Comparison of ENCODE assay signal across 12 cellular contexts in genomic region chr15:64865126-64865997, GRCh38. TPM values are rescaled to one million over a fixed set of nuclear protein-coding genes. Genes with fewer than 3 reads are reported as not detected.
DNase-seq lines count a peak whose midpoint lies in the region; ATAC-seq and TF ChIP-seq lines count a peak whose summit lies in the region.
"Had no signal": no experiment of that assay in that cellular context is flagged by ENCODE, and none has a peak within 500 bp of the region (broad histone marks: within the 10 kb centered on the region; RNA-seq: fewer than 3 reads in every experiment).

No MANE protein-coding gene starts in this region.

- no peak for TF ChIP-seq EP300 in esophagus muscularis mucosa (IDR thresholded peaks at IDR 0.05)

- no peak for TF ChIP-seq CTCF in esophagus muscularis mucosa (IDR thresholded peaks at IDR 0.05)

- DNase-seq in esophagus muscularis mucosa (ENCODE audit: extremely low spot score) (no peak), H7 (no peak), NCI-H748 (lab: John Stamatoyannopoulos, UW; ENCODE audit: unreplicated experiment) (no peak)
- DNase-seq in stimulated activated naive B cell treated with anti-CD40 and anti-IgM and Interleukin-4, amounts not matched to agents 10 μg/mL and 1 μg/mL and 100 μg/mL, for 72 hours: peak; percentile 39
- no peak for DNase-seq in activated T-cell treated with anti-CD3 and anti-CD28 coated beads, Interleukin-2, amount 50 U/mL, for 4 hours
- DNase-seq: activated CD8-positive, alpha-beta memory T cell treated with anti-CD3 and anti-CD28 coated beads for 24 hours; NCI-H524 treated with DMSO at 0.1 percent for 48 hours; nephron progenitor cell had no signal

- H3K27me3 Mint-ChIP-seq in stimulated activated naive B cell treated with anti-CD40 and anti-IgM and Interleukin-4, amounts not matched to agents 10 μg/mL and 1 μg/mL and 100 μg/mL, for 72 hours: no peaks in the 10 kb centered on the region
- H3K27me3 Mint-ChIP-seq in activated T-cell treated with anti-CD3 and anti-CD28 coated beads, Interleukin-2, amount 50 U/mL, for 4 hours (ENCODE audit: low read depth): no peaks in the 10 kb centered on the region
- H3K27me3 Mint-ChIP-seq: stimulated activated naive CD8-positive, alpha-beta T cell treated with anti-CD3 and anti-CD28 coated beads, Interleukin-15, Interleukin-2, amounts not matched to agents 100 ng/mL and 50 ng/mL, for 24 hours had no signal

- H3K36me3 ChIP-seq in HUES64 (ENCODE audit: insufficient read depth, low read length): peaks cover 39% of the 10 kb centered on the region
- H3K36me3 ChIP-seq in esophagus muscularis mucosa: peaks cover 17 to 79% (median 65%) of the 10 kb centered on the region in 4 donors
- H3K36me3 ChIP-seq in H7 (replicated peaks; ENCODE audit: control insufficient read depth, insufficient read depth, low read length): peaks cover 20% of the 10 kb centered on the region

- peaks cover 49 to 67% of the 10 kb centered on the region in 2 donors for H3K36me3 Mint-ChIP-seq in stimulated activated naive B cell treated with anti-CD40 and anti-IgM and Interleukin-4, amounts not matched to agents 10 μg/mL and 1 μg/mL and 100 μg/mL, for 72 hours
- peaks cover 17% of the 10 kb centered on the region for H3K36me3 Mint-ChIP-seq in activated T-cell treated with anti-CD3 and anti-CD28 coated beads, Interleukin-2, amount 50 U/mL, for 4 hours (ENCODE audit: insufficient read depth)

- peak overlapping the region in 1 of 2 donors; percentile 25 for H3K4me3 Mint-ChIP-seq in stimulated activated naive B cell treated with anti-CD40 and anti-IgM and Interleukin-4, amounts not matched to agents 10 μg/mL and 1 μg/mL and 100 μg/mL, for 72 hours
- H3K4me3 Mint-ChIP-seq in activated T-cell treated with anti-CD3 and anti-CD28 coated beads, Interleukin-2, amount 50 U/mL, for 4 hours: no peak overlapping the region
- H3K4me3 Mint-ChIP-seq: nephron progenitor cell; stimulated activated naive CD8-positive, alpha-beta T cell treated with anti-CD3 and anti-CD28 coated beads, Interleukin-15, Interleukin-2, amounts not matched to agents 100 ng/mL and 50 ng/mL, for 24 hours had no signal

- ATAC-seq in GM19025 (IDR thresholded peaks at IDR 0.05; ENCODE audit: low read depth, unreplicated experiment) (peak; percentile 76), GM21381 (IDR thresholded peaks at IDR 0.05; ENCODE audit: unreplicated experiment) (no peak)
- peak; percentile 78 to 92 for ATAC-seq in stimulated activated naive B cell treated with anti-CD40 and anti-IgM and Interleukin-4, amounts not matched to agents 10 μg/mL and 1 μg/mL and 100 μg/mL, for 72 hours (replicated peaks)
- no peak for ATAC-seq in activated T-cell treated with anti-CD3 and anti-CD28 coated beads, Interleukin-2, amount 50 U/mL, for 4 hours

- H3K9me3 Mint-ChIP-seq in stimulated activated naive B cell treated with anti-CD40 and anti-IgM and Interleukin-4, amounts not matched to agents 10 μg/mL and 1 μg/mL and 100 μg/mL, for 72 hours: peaks cover 3 to 4% of the 10 kb centered on the region in 2 donors
- no peaks in the 10 kb centered on the region for H3K9me3 Mint-ChIP-seq in activated T-cell treated with anti-CD3 and anti-CD28 coated beads, Interleukin-2, amount 50 U/mL, for 4 hours
- H3K9me3 Mint-ChIP-seq: nephron progenitor cell; stimulated activated naive CD8-positive, alpha-beta T cell treated with anti-CD3 and anti-CD28 coated beads, Interleukin-15, Interleukin-2, amounts not matched to agents 100 ng/mL and 50 ng/mL, for 24 hours had no signal

- WGBS in HUES64: 93% methylated on average over 12 of the region's 12 CpGs
- 97% methylated on average over 9 of the region's 12 CpGs for WGBS in esophagus muscularis mucosa

- peak overlapping the region; percentile 72 for H3K27ac Mint-ChIP-seq in stimulated activated naive B cell treated with anti-CD40 and anti-IgM and Interleukin-4, amounts not matched to agents 10 μg/mL and 1 μg/mL and 100 μg/mL, for 72 hours
- H3K27ac Mint-ChIP-seq: stimulated activated naive CD8-positive, alpha-beta T cell treated with anti-CD3 and anti-CD28 coated beads, Interleukin-15, Interleukin-2, amounts not matched to agents 100 ng/mL and 50 ng/mL, for 24 hours had no signal

- intact Hi-C loops in esophagus muscularis mucosa (cut with DNase I): no loop called here

- H3K4me3 ChIP-seq in HUES64 (ENCODE audit: low read length): no peak overlapping the region
- H3K4me3 ChIP-seq in esophagus muscularis mucosa: no peak overlapping the region
- H3K4me3 ChIP-seq in H7 (ENCODE audit: insufficient read depth, low read depth, low read length): no peak overlapping the region

- peaks cover 31 to 53% of the 10 kb centered on the region in 2 donors for H3K4me1 Mint-ChIP-seq in stimulated activated naive B cell treated with anti-CD40 and anti-IgM and Interleukin-4, amounts not matched to agents 10 μg/mL and 1 μg/mL and 100 μg/mL, for 72 hours
- no peaks in the 10 kb centered on the region for H3K4me1 Mint-ChIP-seq in activated T-cell treated with anti-CD3 and anti-CD28 coated beads, Interleukin-2, amount 50 U/mL, for 4 hours (ENCODE audit: low read depth)

- peak overlapping the region; percentile 13; the same call in 1 of the 2 replicates for H3K9ac ChIP-seq in HUES64 (ENCODE audit: low read depth, low read length)

- TF ChIP-seq POLR2A in esophagus muscularis mucosa (IDR thresholded peaks at IDR 0.05; ENCODE audit: low read depth): no peak

- H3K27ac ChIP-seq in HUES64 (ENCODE audit: low read depth, low read length) (peak overlapping the region; percentile 50; the same call in 1 of the 2 replicates), esophagus muscularis mucosa (replicated peaks in 1 of 4) (peak overlapping the region; percentile 41 to 75 (median 65))

- H3K27me3 ChIP-seq in HUES64 (ENCODE audit: insufficient read depth, low read length): no peaks in the 10 kb centered on the region
- H3K27me3 ChIP-seq in esophagus muscularis mucosa: no peaks in the 10 kb centered on the region
- H3K27me3 ChIP-seq in H7 (ENCODE audit: control insufficient read depth, insufficient read depth, low read length): no peaks in the 10 kb centered on the region

- peaks cover 22% of the 10 kb centered on the region for H3K4me1 ChIP-seq in HUES64 (ENCODE audit: insufficient read depth, low read length)
- H3K4me1 ChIP-seq in esophagus muscularis mucosa: peaks cover 14 to 73% (median 59%) of the 10 kb centered on the region in 4 donors

- H3K9me3 ChIP-seq in HUES64 (ENCODE audit: insufficient read depth, low read depth, low read length) (no peaks in the 10 kb centered on the region), esophagus muscularis mucosa (no peaks in the 10 kb centered on the region)

RNA-seq across cellular contexts. Expression of gene PLEKHO2, which starts 23.6 kb away (rescaled TPM):
- 13.6 TPM for polyA plus RNA-seq in HUES64 (2013, experiment 1 of 2)
- polyA plus RNA-seq in HUES64 (2013, experiment 2 of 2): 13.0 TPM
- 100 to 1,000 TPM in 1 of 4 donors, 10 to 100 TPM in 3; 41.5 to 103 (median 51.2) TPM for total RNA-seq in esophagus muscularis mucosa
- total RNA-seq in H7 (2014; rRNA removed; shearing (Covaris generic)): 14.5 and 17.0 TPM in 2 replicates
- total RNA-seq in activated T-cell treated with anti-CD3 and anti-CD28 coated beads, Interleukin-2, amount 50 U/mL, for 4 hours: 10 to 100 TPM in 2 of 3 donors, 1 to 10 TPM in 1; 9.3 to 14.2 (median 13.0) TPM

RNA-seq across cellular contexts. Expression of gene PIF1, which starts 39.9 kb away (rescaled TPM):
- 29.3 TPM for polyA plus RNA-seq in HUES64 (2013, experiment 1 of 2)
- 31.6 TPM for polyA plus RNA-seq in HUES64 (2013, experiment 2 of 2)
- total RNA-seq in esophagus muscularis mucosa: 1 to 10 TPM in 3 of 4 donors, under 1 TPM in 1; 0.78 to 4.4 (median 2.0) TPM
- 100 and 124 TPM in 2 replicates for total RNA-seq in H7 (2014; rRNA removed; shearing (Covaris generic))
- total RNA-seq in activated T-cell treated with anti-CD3 and anti-CD28 coated beads, Interleukin-2, amount 50 U/mL, for 4 hours: 1 to 10 TPM; 1.5 to 2.2 (median 1.6) TPM

RNA-seq across cellular contexts. Expression of gene ANKDD1A, which starts 46.3 kb away (rescaled TPM):
- polyA plus RNA-seq in HUES64 (2013, experiment 1 of 2): 2.5 TPM
- 2.7 TPM for polyA plus RNA-seq in HUES64 (2013, experiment 2 of 2)
- 10 to 100 TPM in 3 of 4 donors, 1 to 10 TPM in 1; 10.0 to 14.7 (median 11.0) TPM for total RNA-seq in esophagus muscularis mucosa
- total RNA-seq in H7 (2014; rRNA removed; shearing (Covaris generic)): 4.8 and 4.9 TPM in 2 replicates
- total RNA-seq in activated T-cell treated with anti-CD3 and anti-CD28 coated beads, Interleukin-2, amount 50 U/mL, for 4 hours: 1 to 10 TPM in 2 of 3 donors, under 1 TPM in 1; 0.63 to 2.4 (median 1.4) TPM

Comparison
In these comparisons a context has a peak if more than half of its experiments do, and no peak if none do; other contexts are left out.
1. ATAC-seq: peak in GM19025 (single experiment) and stimulated activated naive B cell treated with anti-CD40 and anti-IgM and Interleukin-4, amounts not matched to agents 10 μg/mL and 1 μg/mL and 100 μg/mL, for 72 hours (2 of 2); none in GM21381 (single experiment) and activated T-cell treated with anti-CD3 and anti-CD28 coated beads, Interleukin-2, amount 50 U/mL, for 4 hours (0 of 2).
2. RNA of gene PIF1, which starts 39.9 kb away (total RNA-seq): 100 to 124 TPM in H7; 0.78 to 4.4 TPM in esophagus muscularis mucosa and 1.5 to 2.2 TPM in activated T-cell treated with anti-CD3 and anti-CD28 coated beads, Interleukin-2, amount 50 U/mL, for 4 hours; every median in the first group is over 10 times any median in the second.